ENCODE assay signal across 11 cellular contexts in the genomic region with DNA sequence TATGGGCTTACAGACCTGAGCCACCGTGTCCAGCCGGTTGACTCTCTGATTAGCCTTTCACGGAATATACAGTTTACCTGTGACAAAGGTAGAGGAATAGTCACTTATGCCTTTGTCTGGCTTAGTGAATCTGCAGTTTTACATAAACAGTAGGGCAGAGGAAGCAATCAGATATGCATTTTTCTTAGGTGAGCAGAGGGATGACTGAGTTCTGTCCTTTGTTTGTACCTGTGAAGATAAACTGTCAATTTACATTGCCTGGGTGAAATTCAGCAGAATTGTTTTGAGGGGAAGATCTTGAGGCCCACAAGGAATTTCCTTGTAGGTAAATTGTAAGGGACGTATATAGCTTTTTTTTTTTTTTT. TPM values are rescaled to one million over a fixed set of nuclear protein-coding genes. Genes with fewer than 3 reads are reported as not detected.
DNase-seq lines count a peak whose midpoint lies in the region; ATAC-seq and TF ChIP-seq lines count a peak whose summit lies in the region.
"Had no signal": no experiment of that assay in that cellular context is flagged by ENCODE, and none has a peak within 500 bp of the region (broad histone marks: within the 10 kb centered on the region; RNA-seq: fewer than 3 reads in every experiment).

No MANE protein-coding gene starts in this region.

- H3K9me2 ChIP-seq in hepatocyte (replicated peaks; ENCODE audit: insufficient read depth): no peaks in the 10 kb centered on the region

- TF ChIP-seq CTCF in WTC11 (IDR thresholded peaks at IDR 0.05) (no peak), hepatocyte (IDR thresholded peaks at IDR 0.05; ENCODE audit: poor library complexity) (no peak), upper lobe of right lung (IDR thresholded peaks at IDR 0.05) (no peak), body of pancreas (IDR thresholded peaks at IDR 0.05) (no peak)

- ATAC-seq in WTC11 (peak; percentile 40), upper lobe of right lung (no peak), body of pancreas (no peak)

- no peak overlapping the region for H2AFZ ChIP-seq in hepatocyte

- no peaks in the 10 kb centered on the region for H3K27me3 Mint-ChIP-seq in activated naive CD4-positive, alpha-beta T cell treated with anti-CD3 and anti-CD28 coated beads, Interleukin-2, amount 10 ng/mL, durations not matched to agents 7 days and 5 days
- no peaks in the 10 kb centered on the region for H3K27me3 Mint-ChIP-seq in WTC11 (ENCODE audit: low read depth)

- H3K4me1 ChIP-seq in hepatocyte (ENCODE audit: insufficient read depth) (peaks cover 25% of the 10 kb centered on the region), upper lobe of right lung (peaks cover 59% of the 10 kb centered on the region), body of pancreas (peaks cover 42% of the 10 kb centered on the region)
- H3K4me1 ChIP-seq: prostate gland had no signal

- H3K4me3 ChIP-seq in hepatocyte: no peak overlapping the region
- H3K4me3 ChIP-seq in upper lobe of right lung: no peak overlapping the region
- H3K4me3 ChIP-seq in body of pancreas: no peak overlapping the region
- H3K4me3 ChIP-seq: coronary artery, prostate gland had no signal

- peak overlapping the region; percentile 93 for H3K27ac Mint-ChIP-seq in activated naive CD4-positive, alpha-beta T cell treated with anti-CD3 and anti-CD28 coated beads, Interleukin-2, amount 10 ng/mL, durations not matched to agents 7 days and 5 days
- H3K27ac Mint-ChIP-seq in WTC11: peak overlapping the region; percentile 86

- H3K27ac ChIP-seq in hepatocyte (peak overlapping the region; percentile 80), upper lobe of right lung (peak overlapping the region; percentile 31), body of pancreas (peak overlapping the region in 1 of 4 donors; percentile 42)
- H3K27ac ChIP-seq: prostate gland had no signal

- peak overlapping the region; percentile 58 for H3K4me3 Mint-ChIP-seq in activated naive CD4-positive, alpha-beta T cell treated with anti-CD3 and anti-CD28 coated beads, Interleukin-2, amount 10 ng/mL, durations not matched to agents 7 days and 5 days
- H3K4me3 Mint-ChIP-seq in WTC11: no peak overlapping the region

- no peak for DNase-seq in activated naive CD4-positive, alpha-beta T cell treated with anti-CD3 and anti-CD28 coated beads, Interleukin-2, amount 10 ng/mL, durations not matched to agents 7 days and 5 days
- no peak for DNase-seq in activated naive CD4-positive, alpha-beta T cell treated with anti-CD3 and anti-CD28 coated beads, Interleukin-2, amount 50 U/mL, for 16 hours
- DNase-seq in WTC11 (ENCODE audit: low spot score) (no peak), hepatocyte (ENCODE audit: low spot score) (no peak), upper lobe of right lung (no peak), HCEC 1CT (no peak), NCI-H1092 (lab: John Stamatoyannopoulos, UW) (no peak), body of pancreas (no peak)
- DNase-seq: NCI-H1436 treated with DMSO at 0.1 percent for 48 hours had no signal

- no peaks in the 10 kb centered on the region for H3K9me3 Mint-ChIP-seq in activated naive CD4-positive, alpha-beta T cell treated with anti-CD3 and anti-CD28 coated beads, Interleukin-2, amount 10 ng/mL, durations not matched to agents 7 days and 5 days
- no peaks in the 10 kb centered on the region for H3K9me3 Mint-ChIP-seq in WTC11

- H3K4me2 ChIP-seq in hepatocyte: no peak overlapping the region

- H3K36me3 ChIP-seq in hepatocyte (replicated peaks; ENCODE audit: insufficient read depth, low read depth): no peaks in the 10 kb centered on the region
- H3K36me3 ChIP-seq in upper lobe of right lung: peaks cover 61% of the 10 kb centered on the region
- peaks cover 6 to 16% of the 10 kb centered on the region in 2 donors for H3K36me3 ChIP-seq in body of pancreas (replicated peaks in 1 of 2; ENCODE audit: insufficient read depth in 1 of 2, low read depth in 2 of 2)
- H3K36me3 ChIP-seq: prostate gland had no signal

- CTCF ChIA-PET in activated naive CD4-positive, alpha-beta T cell treated with anti-CD3 and anti-CD28 coated beads, Interleukin-2, amount 10 ng/mL, durations not matched to agents 7 days and 5 days (lab: Charles Lee): interaction anchor here (2.9 kb wide), 1 partner anchor 10 kb away, joined by 17 read pairs; no protein-coding TSS in a partner anchor
- CTCF ChIA-PET in WTC11 (lab: Charles Lee): interaction anchor here (0.6 to 0.9 kb wide), 2 partner anchors 14 to 219 kb away, joined by 3 to 4 read pairs; no protein-coding TSS in a partner anchor

- H3K9me3 ChIP-seq in hepatocyte (ENCODE audit: low read depth) (no peaks in the 10 kb centered on the region), upper lobe of right lung (no peaks in the 10 kb centered on the region), body of pancreas (no peaks in the 10 kb centered on the region)
- H3K9me3 ChIP-seq: prostate gland had no signal

- no peaks in the 10 kb centered on the region for H4K20me1 ChIP-seq in hepatocyte (ENCODE audit: insufficient read depth, poor library complexity, severe bottlenecking)

- intact Hi-C loops in upper lobe of right lung (cut with DNase I) (no loop called here), body of pancreas (cut with DNase I) (no loop called here)

- H3K27me3 ChIP-seq in hepatocyte (no peaks in the 10 kb centered on the region), upper lobe of right lung (no peaks in the 10 kb centered on the region), body of pancreas (no peaks in the 10 kb centered on the region)

- peaks cover 72% of the 10 kb centered on the region for H3K4me1 Mint-ChIP-seq in activated naive CD4-positive, alpha-beta T cell treated with anti-CD3 and anti-CD28 coated beads, Interleukin-2, amount 10 ng/mL, durations not matched to agents 7 days and 5 days
- H3K4me1 Mint-ChIP-seq in WTC11: peaks cover 48% of the 10 kb centered on the region

- WGBS in hepatocyte (ENCODE audit: low lambda C conversion rate, missing lambda C conversion rate): 84% methylated on average over 4 of the region's 4 CpGs
- WGBS in body of pancreas, 2 donors: 91 to 92% methylated on average over 4 of the region's 4 CpGs

- H3K79me2 ChIP-seq in hepatocyte: peaks cover 62% of the 10 kb centered on the region

- peaks cover 80% of the 10 kb centered on the region for H3K36me3 Mint-ChIP-seq in activated naive CD4-positive, alpha-beta T cell treated with anti-CD3 and anti-CD28 coated beads, Interleukin-2, amount 10 ng/mL, durations not matched to agents 7 days and 5 days
- H3K36me3 Mint-ChIP-seq in WTC11: peaks cover 45% of the 10 kb centered on the region

- POLR2A ChIA-PET in WTC11 (lab: Charles Lee): interaction anchor here (1.6 kb wide), 1 partner anchor 15 kb away, joined by 4 read pairs; no protein-coding TSS in a partner anchor

- TF ChIP-seq POLR2A in body of pancreas (IDR thresholded peaks at IDR 0.05): no peak

TF ChIP-seq in WTC11, 78 proteins besides CTCF, POLR2A, EP300 and RAD21:
- TF ChIP-seq, protein P1, sequence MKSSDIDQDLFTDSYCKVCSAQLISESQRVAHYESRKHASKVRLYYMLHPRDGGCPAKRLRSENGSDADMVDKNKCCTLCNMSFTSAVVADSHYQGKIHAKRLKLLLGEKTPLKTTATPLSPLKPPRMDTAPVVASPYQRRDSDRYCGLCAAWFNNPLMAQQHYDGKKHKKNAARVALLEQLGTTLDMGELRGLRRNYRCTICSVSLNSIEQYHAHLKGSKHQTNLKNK (CRISPR knock-in tag; IDR thresholded peaks at IDR 0.05): no peak
- TF ChIP-seq ESRRA (CRISPR knock-in tag; IDR thresholded peaks at IDR 0.05; ENCODE audit: borderline replicate concordance) (no peak), ETV6 (CRISPR knock-in tag; IDR thresholded peaks at IDR 0.05) (no peak)
TF ChIP-seq in WTC11: peak in this region for 0.

RNA-seq across cellular contexts. Expression of a gene that starts 10.8 kb away (rescaled TPM):
- total RNA-seq in WTC11 (2021) (18.0 to 22.4 TPM (median 18.0 TPM) in 3 replicates), hepatocyte (39.2 and 58.3 TPM in 2 replicates), upper lobe of right lung (88.6 TPM), body of pancreas (10 to 100 TPM; 23.9 to 46.1 TPM)
- 18.5 and 22.6 TPM in 2 replicates for polyA plus RNA-seq in hepatocyte
